Comparison of ENCODE assay signal across 23 cellular contexts in the genomic region with DNA sequence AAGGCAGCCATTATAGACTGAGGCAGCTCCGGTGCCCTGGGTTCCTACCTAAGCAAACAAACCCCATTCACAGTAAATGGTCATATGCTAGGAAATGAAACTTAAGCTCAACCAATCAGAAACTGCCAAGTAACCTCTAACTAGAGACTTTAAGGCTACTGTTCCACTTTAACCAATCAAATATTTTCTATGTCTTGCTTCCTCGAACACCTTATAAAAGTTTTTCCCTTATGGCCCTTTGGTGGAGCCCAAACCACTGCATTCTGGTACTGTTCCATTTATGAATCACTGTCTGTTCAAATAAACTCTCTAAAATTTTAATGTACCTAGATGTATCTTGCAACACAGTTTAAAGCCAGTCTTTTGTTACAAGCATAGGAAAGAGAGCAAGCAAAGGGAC.
DNase-seq lines count a peak whose midpoint lies in the region; ATAC-seq, FAIRE-seq and TF ChIP-seq lines count a peak whose summit lies in the region.
"Had no signal": no experiment of that assay in that cellular context is flagged by ENCODE, and none has a peak within 500 bp of the region (broad histone marks: within the 10 kb centered on the region; RNA-seq: fewer than 3 reads in every experiment).

No MANE protein-coding gene starts in this region.

- TF ChIP-seq POLR2A in suprapubic skin (IDR thresholded peaks at IDR 0.05): no peak

- H3K27ac ChIP-seq in VCaP (peak overlapping the region; percentile 82; the same call in 1 of the 2 replicates), suprapubic skin (peak overlapping the region; percentile 4)
- H3K27ac ChIP-seq: BLaER1 treated with 17β-estradiol and CSF1 and Interleukin-3, amounts not matched to agents 10 nM and 100 nM; SJCRH30 had no signal

- TF ChIP-seq CTCF in VCaP (conservative IDR thresholded peaks at IDR 0.05) (no peak), suprapubic skin (IDR thresholded peaks at IDR 0.05) (no peak)

- TF ChIP-seq EP300 in suprapubic skin (IDR thresholded peaks at IDR 0.05): no peak

- no peaks in the 10 kb centered on the region for H3K27me3 ChIP-seq in suprapubic skin
- H3K27me3 ChIP-seq: BLaER1 treated with 17β-estradiol and CSF1 and Interleukin-3, amounts not matched to agents 10 nM and 100 nM; SJCRH30 had no signal

- DNase-seq in EH (ENCODE audit: low read depth) (peak; percentile 26), NCI-H69 (lab: John Stamatoyannopoulos, UW) (peak; percentile 16), suprapubic skin (ENCODE audit: low spot score in 2 of 2) (no peak), frontal cortex (ENCODE audit: low spot score in 2 of 2) (no peak)
- DNase-seq in NK-92 treated with Interleukin-12 subunit alpha and Interleukin-12 subunit beta, amount 100 ng/mL, for 24 hours (lab: John Stamatoyannopoulos, UW): no peak
- DNase-seq: AML-193; CD4-positive, alpha-beta T cell; HFFc6; NCI-H1105; NCI-H1436 treated with DMSO at 0.1 percent for 48 hours; NCI-H1930; NCI-H446; NCI-H524 treated with DMSO at 0.1 percent for 48 hours; NCI-H82; SJCRH30 had no signal

- no peaks in the 10 kb centered on the region for H3K36me3 ChIP-seq in suprapubic skin
- H3K36me3 ChIP-seq: BLaER1 treated with 17β-estradiol and CSF1 and Interleukin-3, amounts not matched to agents 10 nM and 100 nM; HAP-1; SJCRH30 had no signal

- peaks cover 8% of the 10 kb centered on the region for H3K4me1 ChIP-seq in suprapubic skin
- H3K4me1 ChIP-seq: BLaER1 treated with 17β-estradiol and CSF1 and Interleukin-3, amounts not matched to agents 10 nM and 100 nM had no signal

- no peak for FAIRE-seq in frontal cortex (lab: Jason Lieb, UNC)
- FAIRE-seq: D721Med had no signal

- no peak overlapping the region for H3K4me3 ChIP-seq in suprapubic skin
- H3K4me3 ChIP-seq: BLaER1 treated with 17β-estradiol and CSF1 and Interleukin-3, amounts not matched to agents 10 nM and 100 nM; GM23338; HAP-1; SJCRH30 had no signal

- WGBS in suprapubic skin: 74% methylated on average over 2 of the region's 2 CpGs

- H3K9me3 ChIP-seq in suprapubic skin: no peaks in the 10 kb centered on the region
- H3K9me3 ChIP-seq: BLaER1 treated with 17β-estradiol and CSF1 and Interleukin-3, amounts not matched to agents 10 nM and 100 nM; HAP-1 had no signal

- no peak for ATAC-seq in HG02970 (IDR thresholded peaks at IDR 0.05; ENCODE audit: low FRiP score, unreplicated experiment)
- ATAC-seq: GM23338, Right ventricle myocardium inferior, SK-N-SH treated with all-trans-retinoic acid at 6 μM for 48 hours had no signal

Comparison
In these comparisons a context has a peak if more than half of its experiments do, and no peak if none do; other contexts are left out.
1. DNase-seq: peak in EH (single experiment) and NCI-H69 (single experiment); none in suprapubic skin (0 of 2), frontal cortex (0 of 2) and NK-92 treated with Interleukin-12 subunit alpha and Interleukin-12 subunit beta, amount 100 ng/mL, for 24 hours (single experiment).